Comparison of ENCODE assay signal across 8 cellular contexts in the genomic region with DNA sequence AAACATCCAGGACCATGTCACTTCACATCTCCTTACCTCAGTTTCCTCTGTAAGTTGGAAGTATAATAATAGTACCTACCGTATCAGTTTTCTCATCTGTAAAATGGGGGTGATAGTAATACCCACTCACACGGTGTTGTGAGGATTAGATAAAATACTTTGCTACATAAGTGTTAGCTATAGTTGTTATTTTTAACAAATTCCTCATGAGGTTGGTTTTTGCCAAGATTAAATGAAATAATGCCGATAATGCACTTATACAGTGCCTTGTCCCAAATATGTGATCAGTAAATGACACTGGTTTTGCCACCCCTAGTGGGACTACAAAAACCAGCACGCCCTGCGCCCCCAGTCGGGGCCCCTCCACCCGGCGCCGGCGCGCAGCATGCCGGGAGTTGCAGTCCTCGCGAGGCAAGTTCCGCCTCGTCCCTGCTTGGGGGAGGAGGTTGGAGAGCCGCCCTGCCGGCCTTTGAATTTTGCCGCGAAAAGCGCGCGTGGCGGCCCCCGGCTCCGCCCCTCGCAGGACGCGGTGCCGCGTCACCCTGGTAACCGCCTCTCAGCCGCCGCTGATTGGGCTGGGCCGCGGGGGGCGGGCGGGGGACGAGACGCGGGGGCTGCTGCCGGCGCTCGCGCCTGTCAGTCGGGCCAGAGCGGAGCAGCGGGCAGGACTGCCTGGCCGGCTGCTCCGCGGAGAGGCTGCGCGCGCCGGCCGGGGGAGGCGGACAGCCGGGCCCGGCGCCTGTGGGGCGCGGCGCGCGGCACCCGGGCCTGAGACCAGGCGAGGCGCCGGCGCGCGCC.
DNase-seq lines count a peak whose midpoint lies in the region; TF ChIP-seq lines count a peak whose summit lies in the region.

A gene (plus strand): TSS at position 639 of the 798 bp plus-strand sequence. CDS start 30,322 bp downstream, outside the sequence.

- no peaks in the 10 kb centered on the region for H3K9me3 ChIP-seq in effector memory CD4-positive, alpha-beta T cell (ENCODE audit: control insufficient read depth, low read length)

- peaks cover 10% of the 10 kb centered on the region for H3K4me1 ChIP-seq in effector memory CD4-positive, alpha-beta T cell (ENCODE audit: control insufficient read depth, insufficient read depth, low read length, poor library complexity, severe bottlenecking)

- H3K27me3 ChIP-seq in effector memory CD4-positive, alpha-beta T cell (replicated peaks; ENCODE audit: control insufficient read depth, insufficient read depth, low read length, poor library complexity, severe bottlenecking), result peaks cover 6% of the 10 kb centered on the region

- no peaks in the 10 kb centered on the region for H3K36me3 ChIP-seq in effector memory CD4-positive, alpha-beta T cell (ENCODE audit: control insufficient read depth, insufficient read depth, low read length)

- DNase-seq in COLO668 (lab: John Stamatoyannopoulos, UW; ENCODE audit: unreplicated experiment) (peak; percentile 99), GM20000 (ENCODE audit: low spot score) (peak; percentile 98), HS-5 (ENCODE audit: low read depth) (peak; percentile 81), medulla oblongata (ENCODE audit: extremely low spot score) (peak; percentile 98)
- peak; percentile 78 for DNase-seq in NK-92 treated with Interleukin-12 subunit alpha and Interleukin-12 subunit beta, amount 100 ng/mL, for 24 hours (lab: John Stamatoyannopoulos, UW)
- peak; percentile 94 to 96 for DNase-seq in activated CD8-positive, alpha-beta memory T cell treated with anti-CD3 and anti-CD28 coated beads for 4 hours (ENCODE audit: low read depth in 2 of 2)
- peak; percentile 94 to 97 (median 96) for DNase-seq in effector memory CD4-positive, alpha-beta T cell
- peak; percentile 88 to 90 (median 89) for DNase-seq in stimulated activated CD4-positive, alpha-beta T cell treated with anti-CD3 and anti-CD28 coated beads, TNF-alpha, amount 100 ng/mL, for 48 hours (ENCODE audit: low read depth in 3 of 3)

- peak within 1 kb of the TSS; percentile 44 for H3K27ac ChIP-seq in effector memory CD4-positive, alpha-beta T cell (ENCODE audit: insufficient read depth, low read length, poor library complexity, severe bottlenecking)

- no peak for TF ChIP-seq CTCF in GM20000 (IDR thresholded peaks at IDR 0.05; ENCODE audit: extremely low read depth, missing control alignments)

- peak within 1 kb of the TSS; percentile 75 for H3K4me3 ChIP-seq in effector memory CD4-positive, alpha-beta T cell (ENCODE audit: insufficient read depth, low read depth, low read length, poor library complexity, severe bottlenecking)

Comparison
In these comparisons a context has a peak if more than half of its experiments do, and no peak if none do; other contexts are left out.
1. Peak in every context shown above with its lines: DNase-seq, H3K4me3 ChIP-seq and H3K27ac ChIP-seq.